In genomic region chr1:58944439-58944838, GRCh38 we compare ENCODE assay signal across 1 cellular context.
TF ChIP-seq lines count a peak whose summit lies in the region.

No MANE protein-coding gene starts in this region.

TF ChIP-seq in IMR-90, 13 proteins besides CTCF, POLR2A, EP300 and RAD21:
- TF ChIP-seq MAFK (IDR thresholded peaks at IDR 0.05; ENCODE audit: low read depth, low read length) (no peak), MXI1 (IDR thresholded peaks at IDR 0.05; ENCODE audit: borderline replicate concordance, low read depth, low read length) (no peak), NFE2L2 (IDR thresholded peaks at IDR 0.05; ENCODE audit: low read depth, low read length) (no peak), USF2 (IDR thresholded peaks at IDR 0.05; ENCODE audit: low read depth, low read length) (no peak), CEBPB (IDR thresholded peaks at IDR 0.05; ENCODE audit: low read depth, low read length) (no peak), ELK1 (IDR thresholded peaks at IDR 0.05; ENCODE audit: borderline replicate concordance, low read depth, low read length) (no peak), CHD1 (IDR thresholded peaks at IDR 0.05; ENCODE audit: low read depth, low read length) (no peak), BHLHE40 (IDR thresholded peaks at IDR 0.05; ENCODE audit: low read depth, low read length) (no peak), MAZ (IDR thresholded peaks at IDR 0.05; ENCODE audit: borderline replicate concordance, low read depth, low read length) (no peak), RFX5 (IDR thresholded peaks at IDR 0.05; ENCODE audit: low read depth, low read length) (no peak), FOS (IDR thresholded peaks at IDR 0.05; ENCODE audit: low read depth, low read length) (no peak), RCOR1 (IDR thresholded peaks at IDR 0.05; ENCODE audit: insufficient replicate concordance, low read length) (no peak), SMC3 (IDR thresholded peaks at IDR 0.05; ENCODE audit: low read depth, low read length) (no peak)
